ENCODE assay signal across 8 cellular contexts in the genomic region with DNA sequence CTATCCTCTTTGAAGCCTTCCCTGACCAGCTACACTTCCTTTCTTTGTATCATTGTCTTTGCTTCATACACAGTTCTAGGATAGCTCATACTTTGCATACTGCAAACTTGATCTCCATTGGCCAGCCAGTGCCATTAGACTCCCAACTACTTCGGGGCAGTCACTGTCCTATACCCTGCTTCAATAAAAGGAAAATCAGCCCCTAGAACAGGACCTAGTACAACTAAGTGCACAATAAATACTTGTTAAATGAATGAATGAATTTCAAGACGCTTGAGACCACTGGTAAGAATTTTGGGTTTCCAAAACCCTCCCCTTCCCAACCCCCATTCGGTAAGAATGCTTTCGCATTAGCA. TPM values are rescaled to one million over a fixed set of nuclear protein-coding genes. Genes with fewer than 3 reads are reported as not detected.
A peak's percentile ranks its signal among the peaks of the same experiment; 100 is the strongest.
DNase-seq lines count a peak whose midpoint lies in the region; ATAC-seq and TF ChIP-seq lines count a peak whose summit lies in the region.

No MANE protein-coding gene starts in this region.

- peak; percentile 12 for ATAC-seq in GM19395 (IDR thresholded peaks at IDR 0.05; ENCODE audit: unreplicated experiment)

- peaks cover 0 to 12% (median 0%) of the 10 kb centered on the region in 3 donors for H3K36me3 ChIP-seq in Peyer's patch
- H3K36me3 ChIP-seq in esophagus squamous epithelium: peaks cover 0 to 18% (median 0%) of the 10 kb centered on the region in 3 donors

- H3K4me1 ChIP-seq in Peyer's patch (peaks cover 0 to 17% (median 2%) of the 10 kb centered on the region in 4 donors), esophagus squamous epithelium (peaks cover 0 to 28% (median 9%) of the 10 kb centered on the region in 3 donors)

- 7 to 12% methylated on average over 3 to 4 of the region's 4 CpGs for WGBS in esophagus squamous epithelium, 2 donors

- H3K27ac ChIP-seq in Peyer's patch (peak overlapping the region; percentile 68 to 83 (median 74)), esophagus squamous epithelium (peak overlapping the region; percentile 83 to 85 (median 84))

- H3K9me3 ChIP-seq in Peyer's patch (no peaks in the 10 kb centered on the region), esophagus squamous epithelium (no peaks in the 10 kb centered on the region)

- no peak for TF ChIP-seq POLR2A in Peyer's patch (IDR thresholded peaks at IDR 0.05)
- TF ChIP-seq POLR2A in esophagus squamous epithelium (IDR thresholded peaks at IDR 0.05): no peak

- intact Hi-C loops in esophagus squamous epithelium (cut with DNase I): no loop called here

- no peaks in the 10 kb centered on the region for H3K27me3 ChIP-seq in Peyer's patch
- peaks cover 0 to 9% (median 0%) of the 10 kb centered on the region in 4 donors for H3K27me3 ChIP-seq in esophagus squamous epithelium

- no peak for DNase-seq in Peyer's patch
- no peak for DNase-seq in esophagus squamous epithelium (lab: John Stamatoyannopoulos, UW)
- no peak for DNase-seq in retinal pigment epithelial cell (ENCODE audit: low read depth)
- no peak for DNase-seq in hepatic stellate cell (ENCODE audit: low spot score)
- DNase-seq in GM03348 (ENCODE audit: low spot score): no peak
- DNase-seq in epidermal melanocyte (ENCODE audit: insufficient read length, low spot score): no peak
- DNase-seq in SHP77 treated with DMSO at 0.1 percent for 48 hours (lab: John Stamatoyannopoulos, UW): no peak

- H3K4me3 ChIP-seq in Peyer's patch (peak overlapping the region; percentile 54 to 87 (median 77)), esophagus squamous epithelium (peak overlapping the region; percentile 73 to 94 (median 76)), retinal pigment epithelial cell (ENCODE audit: low read length) (peak overlapping the region; percentile 91)

- TF ChIP-seq CTCF in Peyer's patch (IDR thresholded peaks at IDR 0.05): no peak
- TF ChIP-seq CTCF in esophagus squamous epithelium (IDR thresholded peaks at IDR 0.05): no peak
- no peak for TF ChIP-seq CTCF in retinal pigment epithelial cell (conservative IDR thresholded peaks at IDR 0.05; ENCODE audit: low read depth, low read length)

RNA-seq across cellular contexts. Expression of gene PIP4K2C, which starts 0.5 kb away (rescaled TPM):
- total RNA-seq in Peyer's patch (10 to 100 TPM in 3 of 4 donors, 1 to 10 TPM in 1; 9.1 to 52.6 (median 37.9) TPM), esophagus squamous epithelium (10 to 100 TPM; 25.2 to 41.7 (median 33.1) TPM)

RNA-seq across cellular contexts. Expression of gene DTX3, which starts 14.1 kb away (rescaled TPM):
- total RNA-seq in Peyer's patch: 10 to 100 TPM in 3 of 4 donors, 1 to 10 TPM in 1; 4.2 to 15.7 (median 11.5) TPM
- 10 to 100 TPM in 1 of 4 donors, 1 to 10 TPM in 3; 1.6 to 16.6 (median 5.6) TPM for total RNA-seq in esophagus squamous epithelium

RNA-seq across cellular contexts. Expression of gene ARHGEF25, which starts 20.7 kb away (rescaled TPM):
- total RNA-seq in Peyer's patch: 10 to 100 TPM in 2 of 4 donors, 1 to 10 TPM in 2; 5.1 to 44.6 (median 8.7) TPM
- 10 to 100 TPM in 1 of 4 donors, 1 to 10 TPM in 2, under 1 TPM in 1; 0.76 to 27.7 (median 6.2) TPM for total RNA-seq in esophagus squamous epithelium

RNA-seq across cellular contexts. Expression of gene KIF5A, which starts 40.7 kb away (rescaled TPM):
- total RNA-seq in Peyer's patch: 1 to 10 TPM in 2 of 4 donors, under 1 TPM in 2; 0.35 to 2.5 (median 1.4) TPM
- total RNA-seq in esophagus squamous epithelium: under 1 TPM in 3 of 4 donors, not detected in 1; 0.15 to 0.22 (median 0.19) TPM

RNA-seq across cellular contexts. Expression of gene B4GALNT1, which starts 42.5 kb away (rescaled TPM):
- total RNA-seq in Peyer's patch (under 1 TPM in 1 of 4 donors, not detected in 3; 0.40 TPM), esophagus squamous epithelium (under 1 TPM; 0.18 to 0.56 (median 0.23) TPM)
